Comparison of ENCODE assay signal across 8 cellular contexts in genomic region chr5:472656-473343, GRCh38. TPM values are rescaled to one million over a fixed set of nuclear protein-coding genes. Genes with fewer than 3 reads are reported as not detected.
DNase-seq lines count a peak whose midpoint lies in the region; ATAC-seq, FAIRE-seq and TF ChIP-seq lines count a peak whose summit lies in the region.

No MANE protein-coding gene starts in this region.

- peak; percentile 63 for TF ChIP-seq POLR2A in endothelial cell of umbilical vein (IDR thresholded peaks at IDR 0.05; ENCODE audit: low read depth, low read length)

- peak overlapping the region; percentile 49 to 79 (median 55) for H3K4me3 ChIP-seq in endothelial cell of umbilical vein (replicated peaks in 1 of 3; ENCODE audit: insufficient read depth in 1 of 3, low read depth in 1 of 3, low read length in 3 of 3)

- H3K36me3 ChIP-seq in endothelial cell of umbilical vein (ENCODE audit: control insufficient read depth in 2 of 2, extremely low read depth in 1 of 2, insufficient read depth in 2 of 2, low read length in 2 of 2), result peaks cover 0 to 2% of the 10 kb centered on the region in 2 experiments

- no peaks in the 10 kb centered on the region for H3K9me1 ChIP-seq in endothelial cell of umbilical vein (replicated peaks; ENCODE audit: control insufficient read depth, extremely low read depth, insufficient read depth, low read length)

- peaks cover 6% of the 10 kb centered on the region for H3K4me1 ChIP-seq in endothelial cell of umbilical vein (ENCODE audit: control insufficient read depth, extremely low read depth, insufficient read depth, low read length)

- H3K27ac ChIP-seq in endothelial cell of umbilical vein (ENCODE audit: insufficient read depth, low read depth, low read length), result peak overlapping the region; percentile 82

- CTCF ChIA-PET in endothelial cell of umbilical vein (lab: Charles Lee), result interaction anchor here (1.2 to 3.5 kb wide), 4 partner anchors 24 to 430 kb away, joined by 3 to 23 read pairs (median 8); no protein-coding TSS in a partner anchor

- H3K27me3 ChIP-seq in endothelial cell of umbilical vein (ENCODE audit: control insufficient read depth in 2 of 2, insufficient read depth in 2 of 2, low read length in 2 of 2), result peaks cover 5 to 10% of the 10 kb centered on the region in 2 experiments

- peak; percentile 61 for ATAC-seq in GM19468 (IDR thresholded peaks at IDR 0.05; ENCODE audit: extremely low read depth, unreplicated experiment)

- H3K79me2 ChIP-seq in endothelial cell of umbilical vein (ENCODE audit: control insufficient read depth, insufficient read depth, low read length), result peaks cover 4% of the 10 kb centered on the region

- dilution Hi-C loops in endothelial cell of umbilical vein (cut with MboI; ENCODE audit: extremely low pct_ligation_motif_present, low sequenced_read_pairs), result no loop called here

- peak; percentile 78 for DNase-seq in COLO829 (ENCODE audit: low spot score)
- peak; percentile 40 for DNase-seq in HS-27A (ENCODE audit: low read depth)
- DNase-seq in NOMO-1 treated with dmso at 0.1 percent for 144 hours (lab: John Stamatoyannopoulos, UW; ENCODE audit: unreplicated experiment), result peak; percentile 95
- peak; percentile 89 for DNase-seq in activated CD8-positive, alpha-beta memory T cell treated with anti-CD3 and anti-CD28 coated beads, Interleukin-2, amount 50 U/mL, for 4 hours
- DNase-seq in endothelial cell of umbilical vein (ENCODE audit: low read depth, low spot score), result peak; percentile 75
- DNase-seq in midbrain (lab: John Stamatoyannopoulos, UW), result peak; percentile 88
- peak; percentile 82 to 84 for DNase-seq in stimulated activated CD8-positive, alpha-beta memory T cell treated with anti-CD3 and anti-CD28 coated beads, Interleukin-15, amount 100 ng/mL, for 48 hours (ENCODE audit: low read depth in 2 of 2)

- H4K20me1 ChIP-seq in endothelial cell of umbilical vein (replicated peaks; ENCODE audit: control insufficient read depth, extremely low read depth, insufficient read depth, low read length), result no peaks in the 10 kb centered on the region

- H3K9ac ChIP-seq in endothelial cell of umbilical vein (replicated peaks; ENCODE audit: extremely low read depth, insufficient read depth, low read length), result peak overlapping the region; percentile 76

- POLR2A ChIA-PET in endothelial cell of umbilical vein (lab: Charles Lee), result interaction anchor here (0.6 kb wide), 1 partner anchor 1279 kb away, joined by 8 read pairs; no protein-coding TSS in a partner anchor

- peak overlapping the region; percentile 68 for H3K4me2 ChIP-seq in endothelial cell of umbilical vein (ENCODE audit: insufficient read depth, low read length)

- H2AFZ ChIP-seq in endothelial cell of umbilical vein (ENCODE audit: low read depth, low read length), result peak overlapping the region; percentile 91

- intact Hi-C loops in endothelial cell of umbilical vein (cut with micrococcal nuclease), result loop anchor here (5.0 kb wide), 1 partner anchor 140 kb away; the partner anchor contains the start of gene CEP72

- BruUV-seq in endothelial cell of umbilical vein (replicated peaks; lab: Mats Ljungman, UMichigan), result TSS peak; percentile 46

- H3K9me3 ChIP-seq in endothelial cell of umbilical vein (replicated peaks; ENCODE audit: control insufficient read depth, insufficient read depth, low read length), result no peaks in the 10 kb centered on the region

- no peak for TF ChIP-seq CTCF in endothelial cell of umbilical vein (IDR thresholded peaks at IDR 0.05; ENCODE audit: extremely low read depth in 1 of 2, insufficient read depth in 1 of 2, low read depth in 1 of 2, low read length in 2 of 2)

- FAIRE-seq in endothelial cell of umbilical vein (lab: Jason Lieb, UNC), result peak; percentile 90

TF ChIP-seq in endothelial cell of umbilical vein, 7 proteins besides CTCF, POLR2A, EP300 and RAD21:
- TF ChIP-seq POLR2AphosphoS5 (IDR thresholded peaks at IDR 0.05; ENCODE audit: insufficient read depth, low read depth, low read length), result peak; percentile 72
- TF ChIP-seq MAX (IDR thresholded peaks at IDR 0.05; ENCODE audit: insufficient read depth, insufficient read length), result peak; percentile 80
- TF ChIP-seq EZH2 (IDR thresholded peaks at IDR 0.05; ENCODE audit: borderline replicate concordance, low read depth, low read length, severe bottlenecking), result no peak
TF ChIP-seq in endothelial cell of umbilical vein: peak in this region for 2.

RNA-seq across cellular contexts. Expression of gene EXOC3, which starts 29.8 kb away (rescaled TPM):
- total RNA-seq in endothelial cell of umbilical vein, result 52.9 and 55.4 TPM in 2 replicates
- 26.4 and 27.2 TPM in 2 replicates for polyA plus RNA-seq in endothelial cell of umbilical vein
- polyA plus RNA-seq in endothelial cell of umbilical vein (2011; cell fraction: cytosol; rRNA removed), result 22.0 and 22.7 TPM in 2 replicates
- 79.9 and 81.6 TPM in 2 replicates for polyA plus RNA-seq in endothelial cell of umbilical vein (2011; cell fraction: nucleus; rRNA removed)
- 32.2 and 34.4 TPM in 2 replicates for polyA plus RNA-seq in endothelial cell of umbilical vein (2012)
- polyA minus RNA-seq in endothelial cell of umbilical vein, result 24.8 and 29.0 TPM in 2 replicates
- polyA minus RNA-seq in endothelial cell of umbilical vein (2011; cell fraction: cytosol; rRNA and poly(A)+ RNA removed), result 26.3 TPM
- polyA minus RNA-seq in endothelial cell of umbilical vein (2011; cell fraction: nucleus; rRNA and poly(A)+ RNA removed), result 19.5 and 26.5 TPM in 2 replicates

RNA-seq across cellular contexts. Expression of gene SLC9A3, which starts 51.4 kb away (rescaled TPM):
- total RNA-seq in endothelial cell of umbilical vein, result 0.82 and 0.92 TPM in 2 replicates
- polyA plus RNA-seq in endothelial cell of umbilical vein, result 0.79 and 0.88 TPM in 2 replicates
- polyA plus RNA-seq in endothelial cell of umbilical vein (2011; cell fraction: cytosol; rRNA removed), result 0.58 and 0.75 TPM in 2 replicates
- polyA plus RNA-seq in endothelial cell of umbilical vein (2011; cell fraction: nucleus; rRNA removed), result 0.88 and 0.92 TPM in 2 replicates
- 0.64 and 0.79 TPM in 2 replicates for polyA plus RNA-seq in endothelial cell of umbilical vein (2012)
- 0.23 and 0.24 TPM in 2 replicates for polyA minus RNA-seq in endothelial cell of umbilical vein
- polyA minus RNA-seq in endothelial cell of umbilical vein (2011; cell fraction: cytosol; rRNA and poly(A)+ RNA removed), result 1.1 TPM
- polyA minus RNA-seq in endothelial cell of umbilical vein (2011; cell fraction: nucleus; rRNA and poly(A)+ RNA removed), result 0.43 and 0.48 TPM in 2 replicates

Comparison
In these comparisons a context has a peak if more than half of its experiments do, and no peak if none do; other contexts are left out.
1. Peak in every context shown above with its lines: DNase-seq, ATAC-seq, H3K4me3 ChIP-seq and H3K27ac ChIP-seq.
2. DNase-seq: peak in every context shown above with its lines; median percentile 95 in NOMO-1 treated with dmso at 0.1 percent for 144 hours; 89 in activated CD8-positive, alpha-beta memory T cell treated with anti-CD3 and anti-CD28 coated beads, Interleukin-2, amount 50 U/mL, for 4 hours; 88 in midbrain; 83 in stimulated activated CD8-positive, alpha-beta memory T cell treated with anti-CD3 and anti-CD28 coated beads, Interleukin-15, amount 100 ng/mL, for 48 hours; 78 in COLO829; 75 in endothelial cell of umbilical vein; 40 in HS-27A.